In the genomic region with DNA sequence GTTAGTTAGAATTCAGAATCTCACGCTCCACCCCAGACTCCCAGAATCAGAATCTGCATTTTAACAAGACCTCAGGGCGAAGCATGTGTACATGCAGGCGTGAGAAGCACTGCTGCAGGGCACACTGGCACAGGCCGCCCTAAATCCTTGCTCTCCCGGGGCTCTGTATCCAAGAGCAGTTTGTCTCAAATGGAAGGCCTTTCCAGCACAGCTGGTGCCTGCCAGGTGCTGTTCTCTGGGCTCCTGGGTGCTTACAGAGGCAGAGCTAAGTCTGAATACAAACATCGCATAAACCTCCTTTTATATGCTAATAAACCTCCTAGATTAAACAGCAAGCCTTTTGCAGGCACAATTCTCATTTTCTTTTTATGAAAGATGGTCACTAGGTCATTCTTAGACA, we compare ENCODE assay signal across 1 cellular context.
TF ChIP-seq lines count a peak whose summit lies in the region.

No MANE protein-coding gene starts in this region.

TF ChIP-seq in HepG2, 621 proteins besides CTCF, POLR2A, EP300 and RAD21 (continued from another document):
- TF ChIP-seq ZNF513 (CRISPR knock-in tag; conservative IDR thresholded peaks at IDR 0.05), result no peak
TF ChIP-seq in HepG2: peak in this region for 0.
